In genomic region chr3:168161696-168162095, GRCh38 we compare ENCODE assay signal across 13 cellular contexts.
"Had no signal": no experiment of that assay in that cellular context is flagged by ENCODE, and none has a peak within 500 bp of the region (broad histone marks: within the 10 kb centered on the region; RNA-seq: fewer than 3 reads in every experiment).

No MANE protein-coding gene starts in this region.

- H3K4me3 ChIP-seq: gastrocnemius medialis, thoracic aorta had no signal

- DNase-seq: activated CD4-positive, alpha-beta T cell treated with anti-CD3 and anti-CD28 coated beads, Interleukin-2, amount 10 ng/mL, durations not matched to agents 7 days and 5 days; activated CD8-positive, alpha-beta memory T cell treated with anti-CD3 and anti-CD28 coated beads, Interleukin-2, amount 50 U/mL, for 48 hours; activated gamma-delta T cell; activated T-cell treated with anti-CD3 and anti-CD28 coated beads, Interleukin-2, amount 50 U/mL, for 72 hours; brain microvascular endothelial cell; cortex of kidney; effector CD8-positive, alpha-beta T cell; gastrocnemius medialis; left colon; naive B cell; right cardiac atrium had no signal

- H3K9me3 ChIP-seq: gastrocnemius medialis, neutrophil, thoracic aorta had no signal

- H3K36me3 ChIP-seq: brain microvascular endothelial cell, gastrocnemius medialis, neutrophil, thoracic aorta had no signal

- H3K27ac ChIP-seq: brain microvascular endothelial cell, neutrophil, thoracic aorta had no signal

- H3K27me3 ChIP-seq: brain microvascular endothelial cell, gastrocnemius medialis, neutrophil had no signal
